ENCODE assay signal across 23 cellular contexts in the genomic region with DNA sequence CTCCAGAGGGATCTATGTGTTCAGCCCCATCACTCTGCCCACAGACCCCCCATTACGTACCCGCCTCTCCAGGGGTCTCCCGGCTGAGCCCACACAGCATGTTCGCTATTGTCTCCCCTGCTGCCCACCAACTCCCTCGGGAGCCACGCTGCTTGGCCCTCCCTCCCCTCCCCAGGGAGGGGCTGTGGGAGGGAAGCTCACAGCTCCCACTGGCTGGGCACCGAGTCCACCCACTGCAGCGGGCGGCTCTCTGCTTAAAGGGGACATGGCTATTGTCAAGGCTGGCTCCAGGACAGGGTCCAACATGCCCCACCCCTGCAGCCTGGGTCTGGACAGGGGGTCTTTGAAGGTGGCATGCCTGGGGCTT. TPM values are rescaled to one million over a fixed set of nuclear protein-coding genes. Genes with fewer than 3 reads are reported as not detected.
DNase-seq lines count a peak whose midpoint lies in the region; ATAC-seq and TF ChIP-seq lines count a peak whose summit lies in the region.
"Had no signal": no experiment of that assay in that cellular context is flagged by ENCODE, and none has a peak within 500 bp of the region (broad histone marks: within the 10 kb centered on the region; RNA-seq: fewer than 3 reads in every experiment).

A gene (minus strand): TSS at position 134 of the 367 bp plus-strand sequence. CDS start 34 bp downstream, at position 100.

- DNase-seq in NCI-H69 (lab: John Stamatoyannopoulos, UW) (peak; percentile 15), lower lobe of right lung (peak; percentile 35), retina (no peak), lower leg skin (ENCODE audit: low spot score in 2 of 2) (no peak)
- DNase-seq: activated CD8-positive, alpha-beta T cell treated with anti-CD3 and anti-CD28 coated beads, Interleukin-2, amount 10 ng/mL, durations not matched to agents 7 days and 5 days; activated naive CD4-positive, alpha-beta T cell treated with anti-CD3 and anti-CD28 coated beads, Interleukin-2, amount 10 ng/mL, durations not matched to agents 7 days and 5 days; activated T-cell treated with anti-CD3 and anti-CD28 coated beads, Interleukin-2, amount 50 U/mL, for 48 hours; CD4-positive, alpha-beta memory T cell; effector CD8-positive, alpha-beta T cell; GDM1; GM23248; NCI-H2029 treated with DMSO at 0.1 percent for 48 hours; NCI-H446 treated with DMSO at 0.1 percent for 48 hours; stimulated activated naive CD4-positive, alpha-beta T cell treated with Interleukin-2 at 50 U/mL for 16 hours; T1000; transverse colon had no signal

- TF ChIP-seq CTCF in gastroesophageal sphincter (IDR thresholded peaks at IDR 0.05) (no peak), lower lobe of right lung (IDR thresholded peaks at IDR 0.05) (no peak), lower leg skin (IDR thresholded peaks at IDR 0.05) (no peak)

- H3K9me3 ChIP-seq in gastroesophageal sphincter (no peaks in the 10 kb centered on the region), lower lobe of right lung (no peaks in the 10 kb centered on the region), skeletal muscle tissue (ENCODE audit: control insufficient read depth in 3 of 3, low read length in 3 of 3) (no peaks in the 10 kb centered on the region)
- H3K9me3 ChIP-seq: transverse colon had no signal

- H3K36me3 ChIP-seq in gastroesophageal sphincter = no peaks in the 10 kb centered on the region
- H3K36me3 ChIP-seq in lower lobe of right lung = no peaks in the 10 kb centered on the region
- peaks cover 0 to 6% (median 5%) of the 10 kb centered on the region in 3 donors for H3K36me3 ChIP-seq in skeletal muscle tissue (ENCODE audit: control insufficient read depth in 3 of 3, insufficient read depth in 3 of 3, low read length in 3 of 3)
- H3K36me3 ChIP-seq: transverse colon had no signal

- WGBS in gastroesophageal sphincter (ENCODE audit: low coverage in 1 of 2), 2 donors = no CpG with 5 or more reads among the region's 9 CpGs
- WGBS in lower leg skin, 2 donors = 41 to 50% methylated on average over 9 of the region's 9 CpGs

- H3K4me1 ChIP-seq in gastroesophageal sphincter (peaks cover 0 to 6% (median 0%) of the 10 kb centered on the region in 3 donors), lower lobe of right lung (no peaks in the 10 kb centered on the region), skeletal muscle tissue (ENCODE audit: control insufficient read depth in 3 of 3, insufficient read depth in 3 of 3, low read length in 3 of 3) (peaks cover 82 to 90% (median 84%) of the 10 kb centered on the region in 3 donors)
- H3K4me1 ChIP-seq: transverse colon had no signal

- no peak for TF ChIP-seq POLR2A in gastroesophageal sphincter (IDR thresholded peaks at IDR 0.05)
- TF ChIP-seq POLR2A in lower leg skin (IDR thresholded peaks at IDR 0.05) = no peak

- no peak for TF ChIP-seq EP300 in gastroesophageal sphincter (IDR thresholded peaks at IDR 0.05)

- intact Hi-C loops in lower lobe of right lung (cut with DNase I) (no loop called here), lower leg skin (cut with DNase I; ENCODE audit: low total_unique reads) (no loop called here)

- H3K4me3 ChIP-seq in gastroesophageal sphincter (peak within 1 kb of the TSS in 1 of 2 donors; percentile 25), lower lobe of right lung (no peak within 1 kb of the TSS), skeletal muscle tissue (ENCODE audit: low read length in 3 of 3) (peak within 1 kb of the TSS; percentile 80 to 93 (median 83)), lower leg skin (ENCODE audit: low read depth, poor library complexity, severe bottlenecking) (no peak within 1 kb of the TSS)
- H3K4me3 ChIP-seq: GM23248, transverse colon had no signal

- H3K27ac ChIP-seq in gastroesophageal sphincter = no peak within 1 kb of the TSS
- H3K27ac ChIP-seq in lower lobe of right lung = no peak within 1 kb of the TSS
- H3K27ac ChIP-seq in skeletal muscle tissue (ENCODE audit: low read depth, low read length) = peak within 1 kb of the TSS; percentile 92
- H3K27ac ChIP-seq: GM23248, transverse colon had no signal

- peaks cover 24% of the 10 kb centered on the region for H3K27me3 ChIP-seq in gastroesophageal sphincter
- H3K27me3 ChIP-seq in lower lobe of right lung (ENCODE audit: low read depth) = peaks cover 4% of the 10 kb centered on the region
- no peaks in the 10 kb centered on the region for H3K27me3 ChIP-seq in skeletal muscle tissue (ENCODE audit: control insufficient read depth in 3 of 3, insufficient read depth in 3 of 3, low read length in 3 of 3)
- H3K27me3 ChIP-seq: transverse colon had no signal

- ATAC-seq in gastroesophageal sphincter = peak; percentile 5
- no peak for ATAC-seq in lower lobe of right lung
- ATAC-seq in GM18867 (IDR thresholded peaks at IDR 0.05; ENCODE audit: unreplicated experiment) = no peak
- ATAC-seq in HG03469 (IDR thresholded peaks at IDR 0.05; ENCODE audit: unreplicated experiment) = no peak
- ATAC-seq: activated CD4-positive, CD25-positive, alpha-beta regulatory T cell treated with anti-CD3 and anti-CD28 coated beads, Interleukin-2, amount 50 U/mL, for 24 hours; activated CD8-positive, alpha-beta T cell treated with anti-CD3 and anti-CD28 coated beads, Interleukin-2, amount 10 ng/mL, durations not matched to agents 7 days and 5 days had no signal

- peak within 1 kb of the TSS; percentile 85 to 98 (median 91) for H3K9ac ChIP-seq in skeletal muscle tissue (ENCODE audit: low read depth in 1 of 3, low read length in 3 of 3)
- H3K9ac ChIP-seq: GM23248 had no signal

RNA-seq across cellular contexts. Expression of the gene that starts here (rescaled TPM):
- total RNA-seq in gastroesophageal sphincter (1 to 10 TPM in 2 of 4 donors, under 1 TPM in 2; 0.27 to 1.6 (median 0.72) TPM), lower lobe of right lung (1.1 TPM), skeletal muscle tissue (8.9 TPM), lower leg skin (1 to 10 TPM in 3 of 4 donors, under 1 TPM in 1; 0.89 to 5.2 (median 2.3) TPM)
- total RNA-seq: activated CD8-positive, alpha-beta T cell treated with anti-CD3 and anti-CD28 coated beads, Interleukin-2, amount 10 ng/mL, durations not matched to agents 7 days and 5 days; CD4-positive, alpha-beta memory T cell; HT-29; mononuclear cell had no signal

Comparison
In these comparisons a context has a peak if more than half of its experiments do, and no peak if none do; other contexts are left out.
1. DNase-seq: peak in NCI-H69 (single experiment) and lower lobe of right lung (single experiment); none in retina (single experiment) and lower leg skin (0 of 2).
2. H3K4me3 ChIP-seq: peak in skeletal muscle tissue (3 of 3); none in lower lobe of right lung (single experiment) and lower leg skin (single experiment).